In the genomic region with DNA sequence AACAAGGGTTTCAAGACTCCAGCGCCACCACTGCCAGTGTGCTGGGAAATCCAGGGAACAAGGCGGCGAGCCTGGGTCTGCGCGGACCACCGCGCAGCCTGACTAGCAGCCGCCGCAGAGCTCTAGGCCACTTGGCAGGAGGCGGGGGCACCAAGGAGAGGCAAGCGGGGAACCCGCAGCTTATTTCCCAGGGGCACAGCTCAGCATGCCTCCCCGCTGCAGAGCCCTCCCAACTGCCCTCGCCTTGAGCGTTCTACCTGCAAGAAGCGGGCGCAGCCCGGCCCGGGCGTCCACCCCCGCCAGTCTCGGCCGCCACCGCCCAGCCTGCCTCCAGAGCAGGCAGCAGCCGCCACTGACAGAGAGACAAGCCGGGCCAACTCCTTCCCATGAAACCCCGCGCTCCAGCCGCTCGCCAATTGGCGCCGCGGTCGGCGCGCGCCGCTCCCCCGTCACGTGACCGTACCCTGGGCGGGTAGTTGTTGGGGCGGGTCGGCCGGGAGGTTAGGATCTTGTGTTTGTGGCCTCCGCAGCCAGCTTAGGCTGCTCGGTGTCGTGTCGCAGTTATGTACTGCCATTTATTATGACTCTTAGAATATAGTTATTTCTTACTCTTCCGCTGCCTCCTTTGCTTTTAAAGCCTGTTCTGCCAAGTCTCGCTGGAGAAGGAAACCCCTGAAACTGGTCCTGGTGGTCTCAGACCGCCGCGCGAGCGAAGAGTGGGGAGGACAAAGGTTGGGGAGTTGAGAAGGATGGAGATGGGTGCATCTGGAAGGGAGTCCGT, we compare ENCODE assay signal across 7 cellular contexts. TPM values are rescaled to one million over a fixed set of nuclear protein-coding genes. Genes with fewer than 3 reads are reported as not detected.
DNase-seq lines count a peak whose midpoint lies in the region; ATAC-seq, FAIRE-seq and TF ChIP-seq lines count a peak whose summit lies in the region.

A gene with protein sequence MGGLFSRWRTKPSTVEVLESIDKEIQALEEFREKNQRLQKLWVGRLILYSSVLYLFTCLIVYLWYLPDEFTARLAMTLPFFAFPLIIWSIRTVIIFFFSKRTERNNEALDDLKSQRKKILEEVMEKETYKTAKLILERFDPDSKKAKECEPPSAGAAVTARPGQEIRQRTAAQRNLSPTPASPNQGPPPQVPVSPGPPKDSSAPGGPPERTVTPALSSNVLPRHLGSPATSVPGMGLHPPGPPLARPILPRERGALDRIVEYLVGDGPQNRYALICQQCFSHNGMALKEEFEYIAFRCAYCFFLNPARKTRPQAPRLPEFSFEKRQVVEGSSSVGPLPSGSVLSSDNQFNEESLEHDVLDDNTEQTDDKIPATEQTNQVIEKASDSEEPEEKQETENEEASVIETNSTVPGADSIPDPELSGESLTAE (minus strand): TSS at position 365 of the 781 bp plus-strand sequence. CDS start 6,683 bp downstream, outside the sequence.

- H3K79me2 ChIP-seq in astrocyte (ENCODE audit: insufficient read depth, low read length): peaks cover 41% of the 10 kb centered on the region
- H3K79me2 ChIP-seq in hepatocyte: peaks cover 51% of the 10 kb centered on the region

- H3K9me3 Mint-ChIP-seq in astrocyte (ENCODE audit: unreplicated experiment): no peaks in the 10 kb centered on the region

- H3K27ac Mint-ChIP-seq in astrocyte (ENCODE audit: unreplicated experiment): peak within 1 kb of the TSS; percentile 79

- H3K36me3 ChIP-seq in astrocyte (ENCODE audit: insufficient read depth, low read length): no peaks in the 10 kb centered on the region
- no peaks in the 10 kb centered on the region for H3K36me3 ChIP-seq in hepatocyte (replicated peaks; ENCODE audit: insufficient read depth, low read depth)

- peak within 1 kb of the TSS; percentile 94 for H3K4me3 ChIP-seq in astrocyte (ENCODE audit: insufficient read depth, low read depth, low read length)
- peak within 1 kb of the TSS; percentile 80 for H3K4me3 ChIP-seq in hepatocyte

- H4K20me1 ChIP-seq in astrocyte (ENCODE audit: insufficient read depth, low read length) (peaks cover 4% of the 10 kb centered on the region), hepatocyte (ENCODE audit: insufficient read depth, poor library complexity, severe bottlenecking) (no peaks in the 10 kb centered on the region)

- H3K9me2 ChIP-seq in hepatocyte (replicated peaks; ENCODE audit: insufficient read depth): no peaks in the 10 kb centered on the region

- no peak for TF ChIP-seq CTCF in astrocyte (IDR thresholded peaks at IDR 0.05; ENCODE audit: insufficient read depth, low read depth, low read length)
- TF ChIP-seq CTCF in hepatocyte (IDR thresholded peaks at IDR 0.05; ENCODE audit: poor library complexity): no peak

- H3K9me3 ChIP-seq in astrocyte (ENCODE audit: insufficient read depth, low read depth, low read length) (no peaks in the 10 kb centered on the region), hepatocyte (ENCODE audit: low read depth) (no peaks in the 10 kb centered on the region)

- H3K4me1 ChIP-seq in astrocyte (ENCODE audit: insufficient read depth, low read length): peaks cover 7% of the 10 kb centered on the region
- H3K4me1 ChIP-seq in hepatocyte (ENCODE audit: insufficient read depth): peaks cover 8% of the 10 kb centered on the region

- H3K27ac ChIP-seq in astrocyte (ENCODE audit: low read depth, low read length) (peak within 1 kb of the TSS; percentile 76), hepatocyte (peak within 1 kb of the TSS; percentile 95)

- peak within 1 kb of the TSS; percentile 94 for H3K4me3 Mint-ChIP-seq in astrocyte (ENCODE audit: unreplicated experiment)

- H3K27me3 ChIP-seq in astrocyte (ENCODE audit: insufficient read depth, low read length) (no peaks in the 10 kb centered on the region), hepatocyte (no peaks in the 10 kb centered on the region)

- FAIRE-seq in astrocyte (lab: Jason Lieb, UNC): no peak

- H3K9ac ChIP-seq in astrocyte (ENCODE audit: low read length): peak within 1 kb of the TSS; percentile 89

- H3K4me2 ChIP-seq in astrocyte (ENCODE audit: low read length): peak within 1 kb of the TSS; percentile 92
- H3K4me2 ChIP-seq in hepatocyte: peak within 1 kb of the TSS; percentile 84

- peak; percentile 90 for TF ChIP-seq POLR2A in GM18505 (IDR thresholded peaks at IDR 0.05; ENCODE audit: borderline replicate concordance, extremely low read depth, insufficient read depth, insufficient read length)

- peak; percentile 91 for ATAC-seq in GM18505 (IDR thresholded peaks at IDR 0.05; ENCODE audit: unreplicated experiment)
- peak; percentile 92 for ATAC-seq in HG02973 (IDR thresholded peaks at IDR 0.05; ENCODE audit: unreplicated experiment)

- WGBS in hepatocyte (ENCODE audit: low lambda C conversion rate, missing lambda C conversion rate): 1% methylated on average over 56 of the region's 57 CpGs

- DNase-seq in NCI-H2029 (lab: John Stamatoyannopoulos, UW): peak; percentile 85
- DNase-seq in T-helper 22 cell (ENCODE audit: low read depth): peak; percentile 85
- peak; percentile 73 for DNase-seq in astrocyte (ENCODE audit: low read depth)
- DNase-seq in hepatocyte (ENCODE audit: low spot score): peak; percentile 97
- DNase-seq in retina: peak; percentile 99

- no peaks in the 10 kb centered on the region for H3K36me3 Mint-ChIP-seq in astrocyte (ENCODE audit: low read depth, unreplicated experiment)

- peaks cover 13% of the 10 kb centered on the region for H3K27me3 Mint-ChIP-seq in astrocyte (ENCODE audit: low read depth, unreplicated experiment)

- peaks cover 3% of the 10 kb centered on the region for H3K4me1 Mint-ChIP-seq in astrocyte (ENCODE audit: low read depth, unreplicated experiment)

- H2AFZ ChIP-seq in astrocyte (ENCODE audit: low read depth, low read length) (peak within 1 kb of the TSS; percentile 94), hepatocyte (peak within 1 kb of the TSS; percentile 90)

RNA-seq across cellular contexts. Expression of the gene that starts here (rescaled TPM):
- 34.8 and 42.4 TPM in 2 replicates for total RNA-seq in astrocyte
- 48.5 and 49.2 TPM in 2 replicates for total RNA-seq in hepatocyte
- 11.7 and 15.4 TPM in 2 replicates for polyA plus RNA-seq in hepatocyte

Comparison
In these comparisons a context has a peak if more than half of its experiments do, and no peak if none do; other contexts are left out.
1. Peak in every context shown above with its lines: DNase-seq, ATAC-seq, H3K4me3 ChIP-seq and H3K27ac ChIP-seq.